ENCODE assay signal across 8 cellular contexts in genomic region chr17:41666336-41666680, GRCh38. TPM values are rescaled to one million over a fixed set of nuclear protein-coding genes. Genes with fewer than 3 reads are reported as not detected.
A peak's percentile ranks its signal among the peaks of the same experiment; 100 is the strongest.
DNase-seq lines count a peak whose midpoint lies in the region; ATAC-seq and TF ChIP-seq lines count a peak whose summit lies in the region.

No MANE protein-coding gene starts in this region.

- DNase-seq in BE2C: peak; percentile 63
- peak; percentile 79 for DNase-seq in RKO (ENCODE audit: low spot score)
- no peak for DNase-seq in left ventricle myocardium inferior
- no peak for DNase-seq in NCI-H1048 (lab: John Stamatoyannopoulos, UW)

- H3K9me3 ChIP-seq in BE2C (no peaks in the 10 kb centered on the region), left ventricle myocardium inferior (replicated peaks) (no peaks in the 10 kb centered on the region), skeletal muscle satellite cell (replicated peaks; ENCODE audit: low read length) (no peaks in the 10 kb centered on the region)

- TF ChIP-seq CTCF in BE2C (IDR thresholded peaks at IDR 0.05; ENCODE audit: low read depth, low read length) (no peak), left ventricle myocardium inferior (IDR thresholded peaks at IDR 0.05; ENCODE audit: borderline replicate concordance) (no peak)

- peak overlapping the region; percentile 99 for H3K4me2 ChIP-seq in skeletal muscle satellite cell (ENCODE audit: low read length)

- peak overlapping the region; percentile 89 for H3K27ac ChIP-seq in left ventricle myocardium inferior (replicated peaks)

- ATAC-seq in GM19455 (IDR thresholded peaks at IDR 0.05; ENCODE audit: unreplicated experiment) (peak; percentile 37), HG03558 (IDR thresholded peaks at IDR 0.05; ENCODE audit: extremely low read depth, unreplicated experiment) (peak; percentile 25)

- H3K27me3 ChIP-seq in BE2C: no peaks in the 10 kb centered on the region
- no peaks in the 10 kb centered on the region for H3K27me3 ChIP-seq in left ventricle myocardium inferior (ENCODE audit: low read depth)
- no peaks in the 10 kb centered on the region for H3K27me3 ChIP-seq in skeletal muscle satellite cell (ENCODE audit: control insufficient read depth, insufficient read depth, low read length)

- no peaks in the 10 kb centered on the region for H3K27me3 Mint-ChIP-seq in activated naive CD4-positive, alpha-beta T cell treated with anti-CD3 and anti-CD28 coated beads, Interleukin-2, amount 50 U/mL, for 24 hours

- H3K9ac ChIP-seq in skeletal muscle satellite cell (ENCODE audit: low read depth, low read length): peak overlapping the region; percentile 81

- H3K36me3 Mint-ChIP-seq in activated naive CD4-positive, alpha-beta T cell treated with anti-CD3 and anti-CD28 coated beads, Interleukin-2, amount 50 U/mL, for 24 hours: no peaks in the 10 kb centered on the region

- peak overlapping the region; percentile 99 for H3K27ac Mint-ChIP-seq in activated naive CD4-positive, alpha-beta T cell treated with anti-CD3 and anti-CD28 coated beads, Interleukin-2, amount 50 U/mL, for 24 hours

- H3K9me3 Mint-ChIP-seq in activated naive CD4-positive, alpha-beta T cell treated with anti-CD3 and anti-CD28 coated beads, Interleukin-2, amount 50 U/mL, for 24 hours: no peaks in the 10 kb centered on the region

- H3K36me3 ChIP-seq in BE2C (no peaks in the 10 kb centered on the region), left ventricle myocardium inferior (no peaks in the 10 kb centered on the region), skeletal muscle satellite cell (ENCODE audit: insufficient read depth, low read length) (no peaks in the 10 kb centered on the region)

- H3K4me3 Mint-ChIP-seq in activated naive CD4-positive, alpha-beta T cell treated with anti-CD3 and anti-CD28 coated beads, Interleukin-2, amount 50 U/mL, for 24 hours: peak overlapping the region; percentile 92

- H3K4me1 Mint-ChIP-seq in activated naive CD4-positive, alpha-beta T cell treated with anti-CD3 and anti-CD28 coated beads, Interleukin-2, amount 50 U/mL, for 24 hours: peaks cover 44% of the 10 kb centered on the region

- H3K4me3 ChIP-seq in BE2C (ENCODE audit: low read depth, low read length) (peak overlapping the region; percentile 67), left ventricle myocardium inferior (peak overlapping the region; percentile 72), skeletal muscle satellite cell (ENCODE audit: low read length) (peak overlapping the region; percentile 73)

- H3K4me1 ChIP-seq in BE2C (peaks cover 12% of the 10 kb centered on the region), left ventricle myocardium inferior (peaks cover 20% of the 10 kb centered on the region), skeletal muscle satellite cell (ENCODE audit: control insufficient read depth, insufficient read depth, low read length) (peaks cover 13% of the 10 kb centered on the region)

- intact Hi-C loops in left ventricle myocardium inferior (cut with micrococcal nuclease): no loop called here

RNA-seq across cellular contexts. Expression of gene EIF1, which starts 22.4 kb away (rescaled TPM):
- 2,463 TPM for polyA plus RNA-seq in BE2C (2012; ENCODE audit: insufficient read depth, insufficient read length, low read depth)
- total RNA-seq in left ventricle myocardium inferior: 1,125 TPM
- 57.0 and 60.1 TPM in 2 replicates for total RNA-seq in skeletal muscle satellite cell (2012; rRNA removed)

RNA-seq across cellular contexts. Expression of gene KRT17, which starts 41.9 kb away (rescaled TPM):
- not detected for polyA plus RNA-seq in BE2C (2012; ENCODE audit: insufficient read depth, insufficient read length, low read depth)
- total RNA-seq in left ventricle myocardium inferior: not detected
- 0.25 and 1.7 TPM in 2 replicates for total RNA-seq in skeletal muscle satellite cell (2012; rRNA removed)

RNA-seq across cellular contexts. Expression of gene GAST, which starts 45.8 kb away (rescaled TPM):
- not detected for polyA plus RNA-seq in BE2C (2012; ENCODE audit: insufficient read depth, insufficient read length, low read depth)
- total RNA-seq in left ventricle myocardium inferior: not detected
- not detected in 2 replicates for total RNA-seq in skeletal muscle satellite cell (2012; rRNA removed)

RNA-seq across cellular contexts. Expression of gene KRT16, which starts 53.7 kb away (rescaled TPM):
- polyA plus RNA-seq in BE2C (2012; ENCODE audit: insufficient read depth, insufficient read length, low read depth): not detected
- total RNA-seq in left ventricle myocardium inferior: not detected
- 0.25 TPM in 1 of 2 replicates, not detected in the other for total RNA-seq in skeletal muscle satellite cell (2012; rRNA removed)

Comparison
In these comparisons a context has a peak if more than half of its experiments do, and no peak if none do; other contexts are left out.
1. DNase-seq: peak in BE2C (single experiment) and RKO (single experiment); none in left ventricle myocardium inferior (single experiment) and NCI-H1048 (single experiment).
2. Peak in every context shown above with its lines, with median percentiles within 50 percentile points of each other: H3K4me3 ChIP-seq.